In genomic region chr6:118945217-118945616, GRCh38 we compare ENCODE assay signal across 9 cellular contexts.
"Had no signal": no experiment of that assay in that cellular context is flagged by ENCODE, and none has a peak within 500 bp of the region (broad histone marks: within the 10 kb centered on the region; RNA-seq: fewer than 3 reads in every experiment).

No MANE protein-coding gene starts in this region.

- H3K4me2 ChIP-seq: KMS-11 had no signal

- DNase-seq: IMR-90, Karpas-422, Kasumi-1, KBM-7, KG1 had no signal

- H3K27me3 Mint-ChIP-seq: IgD-negative memory B cell had no signal

- H3K27ac ChIP-seq: HL-60, KMS-11 had no signal

- H3K9ac ChIP-seq: KMS-11 had no signal

- H3K4me3 Mint-ChIP-seq: IgD-negative memory B cell had no signal

- FAIRE-seq: HTR-8/SVneo had no signal
